ENCODE assay signal across 15 cellular contexts in genomic region chr21:42656872-42657271, GRCh38.
"Had no signal": no experiment of that assay in that cellular context is flagged by ENCODE, and none has a peak within 500 bp of the region (broad histone marks: within the 10 kb centered on the region; RNA-seq: fewer than 3 reads in every experiment).

No MANE protein-coding gene starts in this region.

- H3K4me3 Mint-ChIP-seq: activated CD4-positive, alpha-beta memory T cell treated with anti-CD3 and anti-CD28 coated beads for 36 hours; activated CD8-positive, alpha-beta memory T cell treated with anti-CD3 and anti-CD28 coated beads, Interleukin-2, amount 10 ng/mL, durations not matched to agents 7 days and 5 days; activated T-cell treated with anti-CD3 and anti-CD28 coated beads, Interleukin-2, amount 50 U/mL, for 24 hours had no signal

- H3K4me3 ChIP-seq: right lobe of liver, SK-N-MC, tibial artery had no signal

- H3K27me3 Mint-ChIP-seq: activated naive CD4-positive, alpha-beta T cell treated with anti-CD3 and anti-CD28 coated beads, Interleukin-2, amount 50 U/mL, for 24 hours had no signal

- H3K9me3 ChIP-seq: neutrophil, right lobe of liver, tibial artery had no signal

- H3K36me3 Mint-ChIP-seq: activated CD4-positive, alpha-beta memory T cell treated with anti-CD3 and anti-CD28 coated beads for 36 hours; activated CD8-positive, alpha-beta memory T cell treated with anti-CD3 and anti-CD28 coated beads, Interleukin-2, amount 10 ng/mL, durations not matched to agents 7 days and 5 days; activated naive CD4-positive, alpha-beta T cell treated with anti-CD3 and anti-CD28 coated beads, Interleukin-2, amount 50 U/mL, for 24 hours had no signal

- H3K27me3 ChIP-seq: right lobe of liver had no signal

- H3K27ac ChIP-seq: neutrophil, right lobe of liver, SK-N-MC, tibial artery had no signal

- ATAC-seq: activated CD8-positive, alpha-beta memory T cell treated with anti-CD3 and anti-CD28 coated beads, Interleukin-2, amount 10 ng/mL, durations not matched to agents 7 days and 5 days; left ventricle myocardium superior; right lobe of liver had no signal

- H3K9me3 Mint-ChIP-seq: activated CD4-positive, alpha-beta memory T cell treated with anti-CD3 and anti-CD28 coated beads for 36 hours; activated naive CD4-positive, alpha-beta T cell treated with anti-CD3 and anti-CD28 coated beads, Interleukin-2, amount 50 U/mL, for 24 hours; activated T-cell treated with anti-CD3 and anti-CD28 coated beads, Interleukin-2, amount 50 U/mL, for 24 hours had no signal

- H3K27ac Mint-ChIP-seq: activated CD4-positive, alpha-beta memory T cell treated with anti-CD3 and anti-CD28 coated beads for 36 hours; activated CD8-positive, alpha-beta memory T cell treated with anti-CD3 and anti-CD28 coated beads, Interleukin-2, amount 10 ng/mL, durations not matched to agents 7 days and 5 days; activated naive CD4-positive, alpha-beta T cell treated with anti-CD3 and anti-CD28 coated beads, Interleukin-2, amount 50 U/mL, for 24 hours; activated T-cell treated with anti-CD3 and anti-CD28 coated beads, Interleukin-2, amount 50 U/mL, for 24 hours had no signal

- H3K36me3 ChIP-seq: neutrophil, right lobe of liver, tibial artery had no signal

- DNase-seq: activated CD4-positive, alpha-beta memory T cell treated with anti-CD3 and anti-CD28 coated beads for 36 hours; activated CD8-positive, alpha-beta memory T cell treated with anti-CD3 and anti-CD28 coated beads, Interleukin-2, amount 10 ng/mL, durations not matched to agents 7 days and 5 days; activated effector memory CD4-positive, alpha-beta T cell treated with Interleukin-2 at 50 U/mL for 16 hours; activated T-cell treated with anti-CD3 and anti-CD28 coated beads, Interleukin-2, amount 50 U/mL, for 24 hours; hippocampal formation; kidney glomerular epithelial cell; mesendoderm; stimulated activated CD4-positive, alpha-beta T cell treated with anti-CD3 and anti-CD28 coated beads, Interleukin-1b, Interleukin-23, amount 100 ng/mL, for 48 hours; T-helper 1 cell; tibial artery had no signal
